8 cellular contexts compared by ENCODE assay signal in genomic region chr2:64817453-64817852, GRCh38.
"Had no signal": no experiment of that assay in that cellular context is flagged by ENCODE, and none has a peak within 500 bp of the region (broad histone marks: within the 10 kb centered on the region; RNA-seq: fewer than 3 reads in every experiment).

No MANE protein-coding gene starts in this region.

- FAIRE-seq: H1, H54 had no signal

- H3K27ac Mint-ChIP-seq: GM23338, H9 had no signal

- H3K27ac ChIP-seq: HL-60 had no signal

- H3K9me3 Mint-ChIP-seq: GM23338 had no signal

- DNase-seq: H9, HCEC 1CT, IMR-90, KBM-7 had no signal

- ATAC-seq: GM23338 had no signal

- H3K4me2 ChIP-seq: GM23338 had no signal

- H3K4me3 Mint-ChIP-seq: GM23338, H9 had no signal

- H2AFZ ChIP-seq: GM23338 had no signal

- H3K4me3 ChIP-seq: GM23338 had no signal

- H3K4me1 Mint-ChIP-seq: GM23338 had no signal
